ENCODE assay signal across 9 cellular contexts in the genomic region with DNA sequence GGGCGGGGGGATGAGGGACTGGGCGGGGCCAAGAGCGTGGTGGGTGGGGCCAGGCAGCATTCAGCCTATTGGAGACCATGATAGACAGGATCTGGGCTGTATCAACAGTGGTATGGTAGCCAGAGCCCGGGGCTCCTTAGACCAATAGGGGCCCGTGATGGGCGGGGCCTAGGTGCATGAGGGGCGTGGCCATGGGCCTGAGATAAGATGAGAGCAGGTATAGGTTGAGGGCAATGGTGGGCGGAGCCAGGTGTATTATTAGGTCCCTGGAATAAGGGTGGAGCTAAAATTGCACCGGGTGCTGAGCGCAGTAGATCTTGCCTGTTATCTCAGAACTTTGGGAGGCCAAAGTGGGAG. TPM values are rescaled to one million over a fixed set of nuclear protein-coding genes. Genes with fewer than 3 reads are reported as not detected.
DNase-seq lines count a peak whose midpoint lies in the region; ATAC-seq and TF ChIP-seq lines count a peak whose summit lies in the region.
"Had no signal": no experiment of that assay in that cellular context is flagged by ENCODE, and none has a peak within 500 bp of the region (broad histone marks: within the 10 kb centered on the region; RNA-seq: fewer than 3 reads in every experiment).

No MANE protein-coding gene starts in this region.

- peaks cover 3 to 22% (median 18%) of the 10 kb centered on the region in 3 donors for H3K4me1 Mint-ChIP-seq in naive B cell

- peak overlapping the region in 2 of 8 donors; percentile 11 to 22 for H3K4me3 Mint-ChIP-seq in naive B cell

- H3K4me3 ChIP-seq in GM06990 (replicated peaks; ENCODE audit: low read depth, low read length) = no peak overlapping the region

- no peaks in the 10 kb centered on the region for H3K27me3 ChIP-seq in GM06990 (replicated peaks; ENCODE audit: control insufficient read depth, insufficient read depth, low read length)

- no peak for TF ChIP-seq CTCF in GM06990 (IDR thresholded peaks at IDR 0.05; ENCODE audit: insufficient read depth, low read length, poor library complexity, severe bottlenecking)

- no peaks in the 10 kb centered on the region for H3K36me3 Mint-ChIP-seq in naive B cell

- no peaks in the 10 kb centered on the region for H3K27me3 Mint-ChIP-seq in naive B cell

- ATAC-seq in naive B cell (ENCODE audit: low read depth in 2 of 2) (peak; percentile 27 to 51), HG03159 (IDR thresholded peaks at IDR 0.05; ENCODE audit: unreplicated experiment) (no peak), GM18858 (IDR thresholded peaks at IDR 0.05; ENCODE audit: unreplicated experiment) (no peak)

- DNase-seq in GM06990 (ENCODE audit: extremely low read depth, insufficient read length) (peak; percentile 87), MV-4-11 (lab: John Stamatoyannopoulos, UW) (peak; percentile 74), naive B cell (peak; percentile 44), NCI-H187 treated with DMSO at 0.1 percent for 48 hours (lab: John Stamatoyannopoulos, UW) (no peak), superior temporal gyrus (ENCODE audit: extremely low spot score) (no peak)
- DNase-seq in activated CD8-positive, alpha-beta memory T cell treated with anti-CD3 and anti-CD28 coated beads, Interleukin-2, amount 50 U/mL, for 4 hours = peak; percentile 46

- H3K36me3 ChIP-seq in GM06990 (ENCODE audit: control insufficient read depth, insufficient read depth, low read length) = peaks cover 14% of the 10 kb centered on the region

- H3K9me3 Mint-ChIP-seq in naive B cell = no peaks in the 10 kb centered on the region

- H3K27ac Mint-ChIP-seq in naive B cell = no peak overlapping the region

RNA-seq across cellular contexts. Expression of a gene that starts 5.3 kb away (rescaled TPM):
- polyA plus RNA-seq in naive B cell (ENCODE audit: low read depth in 6 of 6) = 10 to 100 TPM in 4 of 6 donors, 1 to 10 TPM in 2; 9.4 to 22.5 (median 11.1) TPM

RNA-seq across cellular contexts. Expression of a gene that starts 18.8 kb away (rescaled TPM):
- polyA plus RNA-seq in naive B cell (ENCODE audit: low read depth in 6 of 6) = 100 to 1,000 TPM; 408 to 648 (median 492) TPM

RNA-seq across cellular contexts. Expression of a gene that starts 21.7 kb away (rescaled TPM):
- 100 to 1,000 TPM; 181 to 432 (median 210) TPM for polyA plus RNA-seq in naive B cell (ENCODE audit: low read depth in 6 of 6)

RNA-seq across cellular contexts. Expression of a gene that starts 23.9 kb away (rescaled TPM):
- not detected for polyA plus RNA-seq in naive B cell (ENCODE audit: low read depth in 6 of 6)
- polyA plus RNA-seq: aorta had no signal

RNA-seq across cellular contexts. Expression of a gene that starts 24.3 kb away (rescaled TPM):
- polyA plus RNA-seq in naive B cell (ENCODE audit: low read depth in 6 of 6) = 10 to 100 TPM; 37.2 to 75.5 (median 49.5) TPM

Comparison
In these comparisons a context has a peak if more than half of its experiments do, and no peak if none do; other contexts are left out.
1. DNase-seq: peak in GM06990 (single experiment), MV-4-11 (single experiment), activated CD8-positive, alpha-beta memory T cell treated with anti-CD3 and anti-CD28 coated beads, Interleukin-2, amount 50 U/mL, for 4 hours (single experiment) and naive B cell (single experiment); none in NCI-H187 treated with DMSO at 0.1 percent for 48 hours (single experiment) and superior temporal gyrus (single experiment).
2. ATAC-seq: peak in naive B cell (2 of 2); none in HG03159 (single experiment) and GM18858 (single experiment).